In the genomic region with DNA sequence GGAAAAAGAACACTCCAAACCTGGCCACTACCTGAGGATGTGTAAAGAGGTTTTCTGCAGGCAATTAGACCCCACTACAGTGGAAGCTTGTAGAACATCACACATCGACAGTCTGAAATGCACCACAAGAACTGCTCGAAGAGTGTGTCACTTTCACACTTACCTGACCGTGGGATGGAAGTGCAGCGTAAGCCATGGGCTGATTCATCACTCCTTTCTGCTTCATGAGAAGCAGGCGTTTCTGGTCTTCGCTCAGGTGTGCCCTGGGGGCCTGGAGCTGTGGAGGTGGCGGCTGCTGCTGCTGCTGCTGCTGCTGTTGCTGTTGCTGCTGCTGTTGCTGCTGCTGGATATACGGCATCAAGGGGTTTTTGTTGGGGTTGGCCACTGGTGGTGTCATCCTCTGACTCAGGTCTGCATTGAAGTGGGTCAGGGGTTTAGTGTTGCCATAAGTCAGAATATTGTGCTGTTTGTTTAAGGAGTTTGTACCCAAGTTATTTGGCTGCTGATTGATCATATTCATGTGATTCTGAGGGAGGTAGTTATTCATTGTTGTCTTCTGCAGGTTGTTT, we compare ENCODE assay signal across 20 cellular contexts.
A peak's percentile ranks its signal among the peaks of the same experiment; 100 is the strongest.
DNase-seq lines count a peak whose midpoint lies in the region; ATAC-seq and TF ChIP-seq lines count a peak whose summit lies in the region.
"Had no signal": no experiment of that assay in that cellular context is flagged by ENCODE, and none has a peak within 500 bp of the region (broad histone marks: within the 10 kb centered on the region; RNA-seq: fewer than 3 reads in every experiment).

No MANE protein-coding gene starts in this region.

- TF ChIP-seq EP300 in SK-N-SH (IDR thresholded peaks at IDR 0.05; ENCODE audit: borderline replicate concordance in 1 of 2, low read depth in 1 of 2, low read length in 1 of 2): no peak

- no peaks in the 10 kb centered on the region for H3K27me3 ChIP-seq in SK-N-SH (ENCODE audit: insufficient read depth)
- no peaks in the 10 kb centered on the region for H3K27me3 ChIP-seq in foreskin keratinocyte
- H3K27me3 ChIP-seq: pancreas, transverse colon had no signal

- peaks cover 10% of the 10 kb centered on the region for H3F3A ChIP-seq in SK-N-SH (replicated peaks; ENCODE audit: insufficient read depth)

- TF ChIP-seq RAD21 in SK-N-SH (IDR thresholded peaks at IDR 0.05; ENCODE audit: low read length): no peak

- CTCF ChIA-PET in SK-N-SH (lab: Yijun Ruan, JAX) (interaction anchor here (1.0 to 1.8 kb wide), 8 partner anchors 11 to 162 kb away, joined by 3 to 7 read pairs (median 4); no protein-coding TSS in a partner anchor), RWPE1 (lab: Yijun Ruan, JAX) (interaction anchor here (0.5 to 0.6 kb wide), 2 partner anchors 25 to 123 kb away, joined by 3 to 4 read pairs; no protein-coding TSS in a partner anchor)

- H3K4me1 ChIP-seq in SK-N-SH (ENCODE audit: control insufficient read depth in 1 of 2, insufficient read depth in 2 of 2, low read depth in 1 of 2, low read length in 1 of 2) (peaks cover 36 to 42% of the 10 kb centered on the region in 2 experiments), foreskin keratinocyte (peaks cover 34% of the 10 kb centered on the region)

- peak overlapping the region; percentile 60 for H3K4me2 ChIP-seq in SK-N-SH
- H3K4me2 ChIP-seq: A549 had no signal

- no peaks in the 10 kb centered on the region for H3K36me3 ChIP-seq in SK-N-SH (replicated peaks in 1 of 2; ENCODE audit: control insufficient read depth in 1 of 2, insufficient read depth in 2 of 2, low read length in 1 of 2)
- H3K36me3 ChIP-seq: pancreas, transverse colon, WERI-Rb-1 had no signal

- H3K79me2 ChIP-seq in SK-N-SH (ENCODE audit: insufficient read depth): no peaks in the 10 kb centered on the region; the same call in 1 of the 2 replicates

- no peak for ATAC-seq in SK-N-SH treated with all-trans-retinoic acid at 6 μM for 48 hours
- ATAC-seq in foreskin keratinocyte: peak; percentile 90
- ATAC-seq in GM21529 (IDR thresholded peaks at IDR 0.05; ENCODE audit: unreplicated experiment): no peak
- ATAC-seq: left colon, mucosa of descending colon had no signal

- POLR2A ChIA-PET in SK-N-SH (lab: Yijun Ruan, JAX): interaction anchor here (0.8 to 3.8 kb wide), 22 partner anchors 12 to 363 kb away, joined by 3 to 27 read pairs (median 5); a partner anchor contains a TSS
- POLR2A ChIA-PET in RWPE1 (lab: Yijun Ruan, JAX; ENCODE audit: low non-redundant PET): interaction anchor here (0.6 kb wide), 1 partner anchor 58 kb away, joined by 6 read pairs; no protein-coding TSS in a partner anchor

- H4K20me1 ChIP-seq in SK-N-SH (ENCODE audit: insufficient read depth): no peaks in the 10 kb centered on the region

- peak overlapping the region; percentile 54 to 98; a peak in 3 of 4 replicates for H3K27ac ChIP-seq in SK-N-SH (ENCODE audit: low read depth in 2 of 2, low read length in 1 of 2)
- H3K27ac ChIP-seq in RWPE1: peak overlapping the region; percentile 87
- peak overlapping the region; percentile 61 for H3K27ac ChIP-seq in foreskin keratinocyte
- H3K27ac ChIP-seq in skin epidermis: peak overlapping the region in 13 of 21 experiments; percentile 22 to 79 (median 56)
- H3K27ac ChIP-seq: A549, pancreas, transverse colon, WERI-Rb-1 had no signal

- H3K9ac ChIP-seq in SK-N-SH: no peak overlapping the region

- H3K4me3 ChIP-seq in SK-N-SH (ENCODE audit: low read depth in 2 of 2, low read length in 1 of 2) (peak overlapping the region in 1 of 2 experiments; percentile 22; a peak in 1 of 4 replicates), skin epidermis (peak overlapping the region in 1 of 7 experiments; percentile 1)
- H3K4me3 ChIP-seq: A549, mucosa of descending colon, pancreas, transverse colon had no signal

- DNase-seq in SK-N-SH (no peak), RWPE1 (ENCODE audit: low spot score) (peak; percentile 58), foreskin keratinocyte (peak; percentile 79 to 91), NCI-H2171 (lab: John Stamatoyannopoulos, UW) (no peak), T-helper 9 cell (no peak)
- DNase-seq: CD4-positive, CD25-positive, alpha-beta regulatory T cell; hippocampal formation; left colon; mucosa of descending colon; MV-4-11; NCI-H2029; NCI-H774; pancreas; SW 1271; transverse colon; WERI-Rb-1 had no signal

- WGBS in SK-N-SH (ENCODE audit: low lambda C conversion rate): 73% methylated on average over 8 of the region's 8 CpGs

- TF ChIP-seq CTCF in SK-N-SH (IDR thresholded peaks at IDR 0.05) (no peak), RWPE1 (conservative IDR thresholded peaks at IDR 0.05; ENCODE audit: low read depth) (no peak), foreskin keratinocyte (conservative IDR thresholded peaks at IDR 0.05) (no peak)

- H3K9me2 ChIP-seq in SK-N-SH: no peaks in the 10 kb centered on the region

- H2AFZ ChIP-seq in SK-N-SH (ENCODE audit: low read depth): no peak overlapping the region

- no peaks in the 10 kb centered on the region for H3K9me3 ChIP-seq in SK-N-SH
- H3K9me3 ChIP-seq: A549, mucosa of descending colon, pancreas, transverse colon had no signal

TF ChIP-seq in SK-N-SH, 30 proteins besides CTCF, POLR2A, EP300 and RAD21:
- TF ChIP-seq YY1 (IDR thresholded peaks at IDR 0.05; ENCODE audit: low read depth): no peak
- TF ChIP-seq, protein P1, sequence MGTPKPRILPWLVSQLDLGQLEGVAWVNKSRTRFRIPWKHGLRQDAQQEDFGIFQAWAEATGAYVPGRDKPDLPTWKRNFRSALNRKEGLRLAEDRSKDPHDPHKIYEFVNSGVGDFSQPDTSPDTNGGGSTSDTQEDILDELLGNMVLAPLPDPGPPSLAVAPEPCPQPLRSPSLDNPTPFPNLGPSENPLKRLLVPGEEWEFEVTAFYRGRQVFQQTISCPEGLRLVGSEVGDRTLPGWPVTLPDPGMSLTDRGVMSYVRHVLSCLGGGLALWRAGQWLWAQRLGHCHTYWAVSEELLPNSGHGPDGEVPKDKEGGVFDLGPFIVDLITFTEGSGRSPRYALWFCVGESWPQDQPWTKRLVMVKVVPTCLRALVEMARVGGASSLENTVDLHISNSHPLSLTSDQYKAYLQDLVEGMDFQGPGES (IDR thresholded peaks at IDR 0.05; ENCODE audit: low read depth, low read length): no peak
- no peak for TF ChIP-seq NFIC (IDR thresholded peaks at IDR 0.05; ENCODE audit: borderline replicate concordance)
- no peak for TF ChIP-seq CHD2 (IDR thresholded peaks at IDR 0.05; ENCODE audit: low read length, partially characterized antibody)
- no peak for TF ChIP-seq FOXJ3 (CRISPR knock-in tag; IDR thresholded peaks at IDR 0.05)
- TF ChIP-seq JUND (IDR thresholded peaks at IDR 0.05): no peak
- TF ChIP-seq, protein P2, sequence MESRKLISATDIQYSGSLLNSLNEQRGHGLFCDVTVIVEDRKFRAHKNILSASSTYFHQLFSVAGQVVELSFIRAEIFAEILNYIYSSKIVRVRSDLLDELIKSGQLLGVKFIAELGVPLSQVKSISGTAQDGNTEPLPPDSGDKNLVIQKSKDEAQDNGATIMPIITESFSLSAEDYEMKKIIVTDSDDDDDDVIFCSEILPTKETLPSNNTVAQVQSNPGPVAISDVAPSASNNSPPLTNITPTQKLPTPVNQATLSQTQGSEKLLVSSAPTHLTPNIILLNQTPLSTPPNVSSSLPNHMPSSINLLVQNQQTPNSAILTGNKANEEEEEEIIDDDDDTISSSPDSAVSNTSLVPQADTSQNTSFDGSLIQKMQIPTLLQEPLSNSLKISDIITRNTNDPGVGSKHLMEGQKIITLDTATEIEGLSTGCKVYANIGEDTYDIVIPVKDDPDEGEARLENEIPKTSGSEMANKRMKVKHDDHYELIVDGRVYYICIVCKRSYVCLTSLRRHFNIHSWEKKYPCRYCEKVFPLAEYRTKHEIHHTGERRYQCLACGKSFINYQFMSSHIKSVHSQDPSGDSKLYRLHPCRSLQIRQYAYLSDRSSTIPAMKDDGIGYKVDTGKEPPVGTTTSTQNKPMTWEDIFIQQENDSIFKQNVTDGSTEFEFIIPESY (IDR thresholded peaks at IDR 0.05; ENCODE audit: borderline replicate concordance, low read depth): no peak
- TF ChIP-seq MXI1 (IDR thresholded peaks at IDR 0.05; ENCODE audit: low read depth, low read length): no peak
- no peak for TF ChIP-seq TCF12 (IDR thresholded peaks at IDR 0.05)

TF ChIP-seq in SK-N-SH treated with all-trans-retinoic acid at 6 μM for 48 hours, 23 proteins besides CTCF, POLR2A, EP300 and RAD21 (continues in another document):
- TF ChIP-seq ESRRG (CRISPR knock-in tag; IDR thresholded peaks at IDR 0.05): no peak
- TF ChIP-seq OSR1 (CRISPR knock-in tag; IDR thresholded peaks at IDR 0.05): no peak
- TF ChIP-seq, protein P3, sequence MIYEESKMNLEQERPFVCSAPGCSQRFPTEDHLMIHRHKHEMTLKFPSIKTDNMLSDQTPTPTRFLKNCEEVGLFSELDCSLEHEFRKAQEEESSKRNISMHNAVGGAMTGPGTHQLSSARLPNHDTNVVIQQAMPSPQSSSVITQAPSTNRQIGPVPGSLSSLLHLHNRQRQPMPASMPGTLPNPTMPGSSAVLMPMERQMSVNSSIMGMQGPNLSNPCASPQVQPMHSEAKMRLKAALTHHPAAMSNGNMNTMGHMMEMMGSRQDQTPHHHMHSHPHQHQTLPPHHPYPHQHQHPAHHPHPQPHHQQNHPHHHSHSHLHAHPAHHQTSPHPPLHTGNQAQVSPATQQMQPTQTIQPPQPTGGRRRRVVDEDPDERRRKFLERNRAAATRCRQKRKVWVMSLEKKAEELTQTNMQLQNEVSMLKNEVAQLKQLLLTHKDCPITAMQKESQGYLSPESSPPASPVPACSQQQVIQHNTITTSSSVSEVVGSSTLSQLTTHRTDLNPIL (CRISPR knock-in tag; IDR thresholded peaks at IDR 0.05; ENCODE audit: low read depth): no peak
- no peak for TF ChIP-seq ARNTL (CRISPR knock-in tag; IDR thresholded peaks at IDR 0.05; ENCODE audit: borderline replicate concordance, low read depth)
- TF ChIP-seq GLIS3 (CRISPR knock-in tag; IDR thresholded peaks at IDR 0.05): no peak
- TF ChIP-seq, protein P4, sequence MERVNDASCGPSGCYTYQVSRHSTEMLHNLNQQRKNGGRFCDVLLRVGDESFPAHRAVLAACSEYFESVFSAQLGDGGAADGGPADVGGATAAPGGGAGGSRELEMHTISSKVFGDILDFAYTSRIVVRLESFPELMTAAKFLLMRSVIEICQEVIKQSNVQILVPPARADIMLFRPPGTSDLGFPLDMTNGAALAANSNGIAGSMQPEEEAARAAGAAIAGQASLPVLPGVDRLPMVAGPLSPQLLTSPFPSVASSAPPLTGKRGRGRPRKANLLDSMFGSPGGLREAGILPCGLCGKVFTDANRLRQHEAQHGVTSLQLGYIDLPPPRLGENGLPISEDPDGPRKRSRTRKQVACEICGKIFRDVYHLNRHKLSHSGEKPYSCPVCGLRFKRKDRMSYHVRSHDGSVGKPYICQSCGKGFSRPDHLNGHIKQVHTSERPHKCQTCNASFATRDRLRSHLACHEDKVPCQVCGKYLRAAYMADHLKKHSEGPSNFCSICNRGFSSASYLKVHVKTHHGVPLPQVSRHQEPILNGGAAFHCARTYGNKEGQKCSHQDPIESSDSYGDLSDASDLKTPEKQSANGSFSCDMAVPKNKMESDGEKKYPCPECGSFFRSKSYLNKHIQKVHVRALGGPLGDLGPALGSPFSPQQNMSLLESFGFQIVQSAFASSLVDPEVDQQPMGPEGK (CRISPR knock-in tag; IDR thresholded peaks at IDR 0.05; ENCODE audit: borderline replicate concordance): no peak

Comparison
In these comparisons a context has a peak if more than half of its experiments do, and no peak if none do; other contexts are left out.
1. DNase-seq: peak in RWPE1 (single experiment) and foreskin keratinocyte (2 of 2); none in SK-N-SH (single experiment), NCI-H2171 (single experiment) and T-helper 9 cell (single experiment).
2. Peak in every context shown above with its lines, with median percentiles within 50 percentile points of each other: H3K27ac ChIP-seq.